11 cellular contexts compared by ENCODE assay signal in genomic region chr19:49809987-49810389, GRCh38. TPM values are rescaled to one million over a fixed set of nuclear protein-coding genes. Genes with fewer than 3 reads are reported as not detected.
DNase-seq lines count a peak whose midpoint lies in the region; ATAC-seq and TF ChIP-seq lines count a peak whose summit lies in the region.
"Had no signal": no experiment of that assay in that cellular context is flagged by ENCODE, and none has a peak within 500 bp of the region (broad histone marks: within the 10 kb centered on the region; RNA-seq: fewer than 3 reads in every experiment).

No MANE protein-coding gene starts in this region.

- intact Hi-C loops in heart left ventricle (cut with DNase I) = loop anchor here in 7 of 10 donors (2.0 to 5.0 kb wide), 6 partner anchors 38 to 133 kb away; partner anchors contain the start of genes AP2A1 (in 5 of the 7), PRMT1 (in 2 of the 7) and PTOV1 (in 1 of the 7)
- intact Hi-C loops in cardiac septum (cut with DNase I) = loop anchor here (5.0 kb wide), 3 partner anchors 43 to 128 kb away; partner anchors contain the start of genes AP2A1 and PNKP

- no peaks in the 10 kb centered on the region for H3K9me3 Mint-ChIP-seq in type B pancreatic cell

- no peaks in the 10 kb centered on the region for H3K27me3 Mint-ChIP-seq in type B pancreatic cell

- H3K36me3 Mint-ChIP-seq in type B pancreatic cell = peaks cover 9% of the 10 kb centered on the region

- H3K9me3 ChIP-seq in heart left ventricle (no peaks in the 10 kb centered on the region), muscle layer of duodenum (ENCODE audit: control insufficient read depth in 1 of 2, low read length in 2 of 2) (no peaks in the 10 kb centered on the region)

- peak overlapping the region; percentile 72 to 90 (median 88) for H3K27ac ChIP-seq in heart left ventricle
- H3K27ac ChIP-seq in caudate nucleus (ENCODE audit: low read depth, low read length) = peak overlapping the region; percentile 89
- peak overlapping the region; percentile 29 for H3K27ac ChIP-seq in muscle layer of duodenum (ENCODE audit: low read length)

- no peak for DNase-seq in heart left ventricle
- DNase-seq in cardiac septum (ENCODE audit: low spot score) = no peak
- DNase-seq in caudate nucleus (lab: John Stamatoyannopoulos, UW) = no peak
- no peak for DNase-seq in type B pancreatic cell (ENCODE audit: extremely low spot score, unreplicated experiment)
- DNase-seq in NCI-H2107 treated with DMSO at 0.1 percent for 48 hours (lab: John Stamatoyannopoulos, UW; ENCODE audit: unreplicated experiment) = no peak
- DNase-seq in NOMO-1 treated with DMSO at 0.1 percent for 48 hours (lab: John Stamatoyannopoulos, UW; ENCODE audit: unreplicated experiment) = no peak
- DNase-seq: NCI-H2171 had no signal

- H3K36me3 ChIP-seq in heart left ventricle = peaks cover 0 to 27% (median 18%) of the 10 kb centered on the region in 9 donors
- peaks cover 0 to 11% of the 10 kb centered on the region in 2 donors for H3K36me3 ChIP-seq in muscle layer of duodenum (ENCODE audit: control insufficient read depth in 1 of 2, insufficient read depth in 2 of 2, low read length in 2 of 2)

- H3K4me1 Mint-ChIP-seq in type B pancreatic cell (ENCODE audit: unreplicated experiment) = peaks cover 27% of the 10 kb centered on the region

- H3K4me1 ChIP-seq in heart left ventricle (peaks cover 0 to 43% (median 19%) of the 10 kb centered on the region in 12 donors), muscle layer of duodenum (ENCODE audit: control insufficient read depth in 1 of 2, insufficient read depth in 2 of 2, low read length in 2 of 2) (peaks cover 0 to 25% of the 10 kb centered on the region in 2 donors)

- H3K4me3 Mint-ChIP-seq in type B pancreatic cell = peak overlapping the region; percentile 92

- H3K27ac Mint-ChIP-seq in type B pancreatic cell = peak overlapping the region; percentile 80

- 83 to 94% (median 89%) methylated on average over 5 of the region's 5 CpGs for WGBS in heart left ventricle, 4 donors

- ATAC-seq in heart left ventricle = no peak
- no peak for ATAC-seq in GM18511 (IDR thresholded peaks at IDR 0.05; ENCODE audit: unreplicated experiment)

- no peak for TF ChIP-seq POLR2A in heart left ventricle (IDR thresholded peaks at IDR 0.05)

- peak overlapping the region in 10 of 12 donors; percentile 69 to 99 (median 76) for H3K4me3 ChIP-seq in heart left ventricle
- H3K4me3 ChIP-seq in muscle layer of duodenum (ENCODE audit: low read depth in 1 of 2, low read length in 2 of 2) = peak overlapping the region; percentile 59 to 87

- TF ChIP-seq CTCF in heart left ventricle (IDR thresholded peaks at IDR 0.05) (no peak), type B pancreatic cell (conservative IDR thresholded peaks at IDR 0.05) (no peak)

- H3K27me3 ChIP-seq in heart left ventricle (no peaks in the 10 kb centered on the region), muscle layer of duodenum (ENCODE audit: low read depth, low read length) (no peaks in the 10 kb centered on the region)

RNA-seq across cellular contexts. Expression of gene FUZ, which starts 3.1 kb away (rescaled TPM):
- total RNA-seq in heart left ventricle (10 to 100 TPM; 12.7 to 29.1 (median 16.2) TPM), cardiac septum (13.7 TPM), type B pancreatic cell (ENCODE audit: low replicate concordance) (26.8 and 29.3 TPM in 2 replicates)
- 10 to 100 TPM; 14.3 to 24.3 TPM for polyA plus RNA-seq in heart left ventricle

RNA-seq across cellular contexts. Expression of gene MED25, which starts 8.1 kb away (rescaled TPM):
- total RNA-seq in heart left ventricle (100 to 1,000 TPM in 1 of 9 donors, 10 to 100 TPM in 8; 45.8 to 119 (median 54.7) TPM), cardiac septum (33.0 TPM), type B pancreatic cell (ENCODE audit: low replicate concordance) (88.5 and 88.9 TPM in 2 replicates)
- polyA plus RNA-seq in heart left ventricle = 10 to 100 TPM; 44.1 to 60.2 TPM

RNA-seq across cellular contexts. Expression of gene PTOV1, which starts 41.0 kb away (rescaled TPM):
- total RNA-seq in heart left ventricle (100 to 1,000 TPM in 1 of 9 donors, 10 to 100 TPM in 8; 70.9 to 109 (median 91.5) TPM), cardiac septum (95.8 TPM), type B pancreatic cell (ENCODE audit: low replicate concordance) (248 and 388 TPM in 2 replicates)
- 100 to 1,000 TPM in 1 of 2 donors, 10 to 100 TPM in 1; 85.9 to 135 TPM for polyA plus RNA-seq in heart left ventricle

RNA-seq across cellular contexts. Expression of gene AP2A1, which starts 43.2 kb away (rescaled TPM):
- total RNA-seq in heart left ventricle (100 to 1,000 TPM in 1 of 9 donors, 10 to 100 TPM in 8; 53.6 to 152 (median 70.5) TPM), cardiac septum (63.9 TPM), type B pancreatic cell (ENCODE audit: low replicate concordance) (75.2 and 82.9 TPM in 2 replicates)
- polyA plus RNA-seq in heart left ventricle = 100 to 1,000 TPM in 1 of 2 donors, 10 to 100 TPM in 1; 33.4 to 115 TPM

RNA-seq across cellular contexts. Expression of gene TSKS, which starts 46.9 kb away (rescaled TPM):
- total RNA-seq in heart left ventricle (under 1 TPM in 6 of 9 donors, not detected in 3; 0.23 to 0.77 (median 0.34) TPM), cardiac septum (0.24 TPM), type B pancreatic cell (ENCODE audit: low replicate concordance) (not detected in 2 replicates)
- polyA plus RNA-seq in heart left ventricle = under 1 TPM; 0.49 to 0.72 TPM
- total RNA-seq: endothelial cell of umbilical vein, pulmonary artery endothelial cell had no signal

Comparison
In these comparisons a context has a peak if more than half of its experiments do, and no peak if none do; other contexts are left out.
1. H3K27ac ChIP-seq: peak in every context shown above with its lines; median percentile 89 in caudate nucleus; 88 in heart left ventricle; 29 in muscle layer of duodenum.